17 cellular contexts compared by ENCODE assay signal in the genomic region with DNA sequence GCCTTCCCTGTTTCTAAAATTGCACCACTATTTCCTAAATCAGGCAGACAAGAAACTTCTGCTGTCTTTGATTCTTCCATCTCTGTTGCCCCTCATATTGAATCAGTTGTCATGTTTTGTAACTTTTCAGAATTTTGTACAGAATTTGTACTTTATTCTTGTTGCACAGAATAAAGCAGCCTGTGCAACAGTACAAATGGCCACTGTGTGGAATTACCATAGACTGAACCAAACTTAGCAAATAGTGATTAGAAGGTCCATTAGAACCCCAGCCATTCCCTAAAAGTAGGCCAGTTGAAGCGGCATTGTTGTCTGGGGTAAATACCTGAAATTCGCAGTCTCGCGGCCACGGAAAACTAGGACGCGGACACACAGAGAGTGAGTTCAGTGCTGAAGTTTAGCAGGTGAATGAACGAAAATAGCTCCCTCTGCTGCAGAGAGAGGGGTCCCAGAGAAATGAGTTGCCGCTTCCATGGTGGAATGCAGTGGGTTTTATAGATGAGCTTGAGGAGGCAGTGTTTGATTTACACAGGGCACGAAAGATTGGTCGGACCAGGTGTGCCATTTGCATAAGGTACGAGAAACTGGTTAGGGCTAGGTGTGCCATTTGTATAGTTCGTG.
DNase-seq lines count a peak whose midpoint lies in the region; ATAC-seq, FAIRE-seq and TF ChIP-seq lines count a peak whose summit lies in the region.
"Had no signal": no experiment of that assay in that cellular context is flagged by ENCODE, and none has a peak within 500 bp of the region (broad histone marks: within the 10 kb centered on the region; RNA-seq: fewer than 3 reads in every experiment).

No MANE protein-coding gene starts in this region.

- H3K27ac ChIP-seq in right cardiac atrium (ENCODE audit: low read length) = no peak overlapping the region
- H3K27ac ChIP-seq in endothelial cell of umbilical vein (ENCODE audit: insufficient read depth, low read depth, low read length) = no peak overlapping the region
- H3K27ac ChIP-seq: 22Rv1, parathyroid adenoma had no signal

- no peaks in the 10 kb centered on the region for H3K9me3 Mint-ChIP-seq in type B pancreatic cell
- H3K9me3 Mint-ChIP-seq: activated CD8-positive, alpha-beta T cell treated with anti-CD3 and anti-CD28 coated beads for 36 hours; activated T-helper 17 cell treated with anti-CD3 and anti-CD28 coated beads, Interleukin-2, amount 50 U/mL, for 72 hours had no signal

- TF ChIP-seq CTCF in endothelial cell of umbilical vein (IDR thresholded peaks at IDR 0.05; ENCODE audit: extremely low read depth in 1 of 2, insufficient read depth in 1 of 2, low read depth in 1 of 2, low read length in 2 of 2) = peak in 1 of 2 donors; percentile 27
- TF ChIP-seq CTCF in type B pancreatic cell (conservative IDR thresholded peaks at IDR 0.05) = peak; percentile 47

- FAIRE-seq in endothelial cell of umbilical vein (lab: Jason Lieb, UNC) = no peak
- FAIRE-seq: GM12891 had no signal

- H3K4me3 ChIP-seq in right cardiac atrium (ENCODE audit: low read length) (no peak overlapping the region), endothelial cell of umbilical vein (replicated peaks in 1 of 3; ENCODE audit: insufficient read depth in 1 of 3, low read depth in 1 of 3, low read length in 3 of 3) (no peak overlapping the region)
- H3K4me3 ChIP-seq: mucosa of descending colon had no signal

- no peaks in the 10 kb centered on the region for H3K9me1 ChIP-seq in endothelial cell of umbilical vein (replicated peaks; ENCODE audit: control insufficient read depth, extremely low read depth, insufficient read depth, low read length)

- DNase-seq in left cardiac atrium = no peak
- no peak for DNase-seq in right cardiac atrium
- peak; percentile 23 for DNase-seq in endothelial cell of umbilical vein (ENCODE audit: low read depth, low spot score)
- DNase-seq in left kidney (ENCODE audit: low read depth, low spot score) = peak; percentile 74
- DNase-seq in type B pancreatic cell (ENCODE audit: extremely low spot score, unreplicated experiment) = no peak
- DNase-seq in GF-D8 (lab: John Stamatoyannopoulos, UW) = no peak
- no peak for DNase-seq in NCI-H226
- no peak for DNase-seq in NCI-H82 treated with DMSO at 0.1 percent for 48 hours (lab: John Stamatoyannopoulos, UW; ENCODE audit: unreplicated experiment)
- DNase-seq: activated CD8-positive, alpha-beta T cell treated with anti-CD3 and anti-CD28 coated beads for 36 hours; CD4-positive, alpha-beta memory T cell; mucosa of descending colon; NCI-H1092 treated with DMSO at 0.1 percent for 48 hours; stimulated activated CD4-positive, alpha-beta T cell treated with anti-CD3 and anti-CD28 coated beads, Interleukin-15, amount 100 ng/mL, for 24 hours had no signal

- no peak for TF ChIP-seq POLR2A in endothelial cell of umbilical vein (IDR thresholded peaks at IDR 0.05; ENCODE audit: low read depth, low read length)

- H3K9ac ChIP-seq in endothelial cell of umbilical vein (replicated peaks; ENCODE audit: extremely low read depth, insufficient read depth, low read length) = no peak overlapping the region
- H3K9ac ChIP-seq: parathyroid adenoma had no signal

- H3K27me3 ChIP-seq in right cardiac atrium (ENCODE audit: control insufficient read depth, insufficient read depth) = no peaks in the 10 kb centered on the region
- peaks cover 8 to 13% of the 10 kb centered on the region in 2 experiments for H3K27me3 ChIP-seq in endothelial cell of umbilical vein (ENCODE audit: control insufficient read depth in 2 of 2, insufficient read depth in 2 of 2, low read length in 2 of 2)

- no peak overlapping the region for H3K27ac Mint-ChIP-seq in type B pancreatic cell
- H3K27ac Mint-ChIP-seq: activated CD8-positive, alpha-beta T cell treated with anti-CD3 and anti-CD28 coated beads for 36 hours; activated T-helper 17 cell treated with anti-CD3 and anti-CD28 coated beads, Interleukin-2, amount 50 U/mL, for 72 hours; CD4-positive, alpha-beta memory T cell had no signal

- BruUV-seq in endothelial cell of umbilical vein (replicated peaks; lab: Mats Ljungman, UMichigan) = no TSS peak

- no peaks in the 10 kb centered on the region for H3K79me2 ChIP-seq in endothelial cell of umbilical vein (ENCODE audit: control insufficient read depth, insufficient read depth, low read length)
- H3K79me2 ChIP-seq: parathyroid adenoma had no signal

- dilution Hi-C loops in endothelial cell of umbilical vein (cut with MboI; ENCODE audit: extremely low pct_ligation_motif_present, low sequenced_read_pairs) = no loop called here

- no peak overlapping the region for H3K4me3 Mint-ChIP-seq in type B pancreatic cell
- H3K4me3 Mint-ChIP-seq: activated CD8-positive, alpha-beta T cell treated with anti-CD3 and anti-CD28 coated beads for 36 hours; activated T-helper 17 cell treated with anti-CD3 and anti-CD28 coated beads, Interleukin-2, amount 50 U/mL, for 72 hours; CD4-positive, alpha-beta memory T cell had no signal

- ATAC-seq in left cardiac atrium = peak; percentile 30 to 44
- ATAC-seq in right cardiac atrium = no peak
- ATAC-seq: activated CD8-positive, alpha-beta T cell treated with anti-CD3 and anti-CD28 coated beads for 36 hours; activated T-helper 17 cell treated with anti-CD3 and anti-CD28 coated beads, Interleukin-2, amount 50 U/mL, for 72 hours; mucosa of descending colon had no signal

- H3K4me1 Mint-ChIP-seq in type B pancreatic cell (ENCODE audit: unreplicated experiment) = peaks cover 3% of the 10 kb centered on the region
- H3K4me1 Mint-ChIP-seq: activated T-helper 17 cell treated with anti-CD3 and anti-CD28 coated beads, Interleukin-2, amount 50 U/mL, for 72 hours; CD4-positive, alpha-beta memory T cell had no signal

- CTCF ChIA-PET in endothelial cell of umbilical vein (lab: Charles Lee) = interaction anchor here (0.8 to 1.6 kb wide), 5 partner anchors 9 to 125 kb away, joined by 3 to 6 read pairs (median 3); no protein-coding TSS in a partner anchor

- H3K4me2 ChIP-seq in endothelial cell of umbilical vein (ENCODE audit: insufficient read depth, low read length) = no peak overlapping the region

- intact Hi-C loops in left cardiac atrium (cut with DNase I) (no loop called here), right cardiac atrium (cut with DNase I) (no loop called here), endothelial cell of umbilical vein (cut with micrococcal nuclease) (no loop called here)

- H2AFZ ChIP-seq in endothelial cell of umbilical vein (ENCODE audit: low read depth, low read length) = no peak overlapping the region
- H2AFZ ChIP-seq: parathyroid adenoma had no signal

- H3K36me3 Mint-ChIP-seq in type B pancreatic cell = no peaks in the 10 kb centered on the region
- H3K36me3 Mint-ChIP-seq: CD4-positive, alpha-beta memory T cell had no signal

- H4K20me1 ChIP-seq in endothelial cell of umbilical vein (replicated peaks; ENCODE audit: control insufficient read depth, extremely low read depth, insufficient read depth, low read length) = no peaks in the 10 kb centered on the region

- POLR2A ChIA-PET in endothelial cell of umbilical vein (lab: Charles Lee) = no interaction called here

- H3K4me1 ChIP-seq in right cardiac atrium (ENCODE audit: control insufficient read depth, insufficient read depth, low read length) (no peaks in the 10 kb centered on the region), endothelial cell of umbilical vein (ENCODE audit: control insufficient read depth, extremely low read depth, insufficient read depth, low read length) (no peaks in the 10 kb centered on the region)
- H3K4me1 ChIP-seq: parathyroid adenoma had no signal

- H3K9me3 ChIP-seq in right cardiac atrium (ENCODE audit: control insufficient read depth, low read length) (no peaks in the 10 kb centered on the region), endothelial cell of umbilical vein (replicated peaks; ENCODE audit: control insufficient read depth, insufficient read depth, low read length) (no peaks in the 10 kb centered on the region)
- H3K9me3 ChIP-seq: mucosa of descending colon had no signal

- H3K36me3 ChIP-seq in endothelial cell of umbilical vein (ENCODE audit: control insufficient read depth in 2 of 2, extremely low read depth in 1 of 2, insufficient read depth in 2 of 2, low read length in 2 of 2) = no peaks in the 10 kb centered on the region

- H3K27me3 Mint-ChIP-seq in type B pancreatic cell = peaks cover 13% of the 10 kb centered on the region

- 43% methylated on average over 13 of the region's 13 CpGs for WGBS in right cardiac atrium

TF ChIP-seq in endothelial cell of umbilical vein, 7 proteins besides CTCF, POLR2A, EP300 and RAD21:
- TF ChIP-seq EZH2 (IDR thresholded peaks at IDR 0.05; ENCODE audit: borderline replicate concordance, low read depth, low read length, severe bottlenecking) (no peak), MYC (IDR thresholded peaks at IDR 0.05; ENCODE audit: low read depth, low read length) (no peak), POLR2AphosphoS5 (IDR thresholded peaks at IDR 0.05; ENCODE audit: insufficient read depth, low read depth, low read length) (no peak), JUN (IDR thresholded peaks at IDR 0.05; ENCODE audit: borderline replicate concordance, insufficient read depth, insufficient read length, low read depth) (no peak), GATA2 (IDR thresholded peaks at IDR 0.05; ENCODE audit: insufficient read depth, insufficient read length, low read depth, low read length) (no peak), MAX (IDR thresholded peaks at IDR 0.05; ENCODE audit: insufficient read depth, insufficient read length) (no peak), FOS (IDR thresholded peaks at IDR 0.05; ENCODE audit: borderline replicate concordance, insufficient read depth, low read length) (no peak)

Comparison
In these comparisons a context has a peak if more than half of its experiments do, and no peak if none do; other contexts are left out.
1. ATAC-seq: peak in left cardiac atrium (2 of 2); none in right cardiac atrium (0 of 2).
2. DNase-seq: peak in endothelial cell of umbilical vein (single experiment) and left kidney (single experiment); none in left cardiac atrium (single experiment), right cardiac atrium (0 of 3), type B pancreatic cell (single experiment), GF-D8 (single experiment), NCI-H226 (single experiment) and NCI-H82 treated with DMSO at 0.1 percent for 48 hours (single experiment).